Comparison of ENCODE assay signal across 10 cellular contexts in the genomic region with DNA sequence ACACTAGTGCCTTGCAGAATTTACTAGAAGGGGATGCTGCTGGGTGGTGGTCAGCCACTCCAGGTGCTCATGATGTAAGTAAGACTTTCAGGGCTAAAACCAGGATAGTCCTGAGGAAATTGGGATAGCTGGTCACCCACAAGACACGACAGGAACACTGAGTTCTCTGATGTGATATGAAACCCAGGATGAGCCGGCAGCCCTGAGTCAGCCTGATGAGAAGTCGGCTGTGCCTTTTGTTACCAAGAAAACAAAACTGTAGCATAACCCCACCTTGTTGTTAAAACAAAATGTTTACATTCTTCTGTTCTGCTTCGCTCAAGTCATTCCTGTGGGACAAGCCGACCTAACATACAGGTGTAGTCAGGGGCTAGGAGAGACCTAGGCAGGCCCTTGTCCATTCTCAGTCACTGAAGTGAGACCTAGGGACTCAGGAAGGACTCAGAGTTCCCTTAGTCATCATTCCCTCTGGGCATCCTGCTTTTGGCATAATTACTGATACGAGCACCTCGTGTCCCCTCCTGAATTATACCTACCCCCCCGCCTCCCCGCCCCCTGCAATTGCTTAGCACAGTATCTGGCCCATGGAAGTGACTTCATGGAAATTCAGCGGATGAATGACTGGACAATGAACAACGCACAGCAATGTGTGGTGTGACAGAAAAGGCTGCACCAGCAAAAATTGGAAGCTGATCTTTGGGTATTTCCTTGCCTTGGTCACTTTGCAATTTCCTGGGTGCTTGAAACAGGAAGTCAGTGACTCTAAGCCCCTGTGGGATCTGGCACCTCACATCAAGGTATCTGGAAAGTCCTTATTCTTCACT. TPM values are rescaled to one million over a fixed set of nuclear protein-coding genes. Genes with fewer than 3 reads are reported as not detected.
DNase-seq lines count a peak whose midpoint lies in the region; ATAC-seq and TF ChIP-seq lines count a peak whose summit lies in the region.
"Had no signal": no experiment of that assay in that cellular context is flagged by ENCODE, and none has a peak within 500 bp of the region (broad histone marks: within the 10 kb centered on the region; RNA-seq: fewer than 3 reads in every experiment).

No MANE protein-coding gene starts in this region.

- intact Hi-C loops in activated naive CD4-positive, alpha-beta T cell treated with anti-CD3 and anti-CD28 coated beads for 36 hours (cut with micrococcal nuclease): loop anchor here (1.0 to 5.0 kb wide), 5 partner anchors 32 to 537 kb away; a partner anchor contains a TSS

- peaks cover 33% of the 10 kb centered on the region for H3K4me1 Mint-ChIP-seq in activated naive CD4-positive, alpha-beta T cell treated with anti-CD3 and anti-CD28 coated beads for 36 hours (ENCODE audit: low read depth)

- H3K27me3 ChIP-seq in upper lobe of left lung: no peaks in the 10 kb centered on the region

- ATAC-seq in activated naive CD4-positive, alpha-beta T cell treated with anti-CD3 and anti-CD28 coated beads, Interleukin-2, amount 50 U/mL, for 72 hours: peak; percentile 32 to 56
- peak; percentile 52 to 72 for ATAC-seq in upper lobe of left lung (ENCODE audit: low FRiP score in 2 of 2)

- H3K4me3 ChIP-seq in upper lobe of left lung: no peak overlapping the region

- H3K36me3 ChIP-seq in upper lobe of left lung: no peaks in the 10 kb centered on the region

- H3K9me3 Mint-ChIP-seq in activated naive CD4-positive, alpha-beta T cell treated with anti-CD3 and anti-CD28 coated beads for 36 hours: no peaks in the 10 kb centered on the region
- peaks cover 0 to 3% of the 10 kb centered on the region in 2 donors for H3K9me3 Mint-ChIP-seq in activated naive CD4-positive, alpha-beta T cell treated with anti-CD3 and anti-CD28 coated beads, Interleukin-2, amount 50 U/mL, for 72 hours
- H3K9me3 Mint-ChIP-seq: stimulated activated naive B cell treated with anti-CD40 and anti-IgM and Interleukin-4, amounts not matched to agents 10 μg/mL and 1 μg/mL and 100 μg/mL, for 72 hours had no signal

- H3K4me1 ChIP-seq in upper lobe of left lung: peaks cover 21 to 39% (median 28%) of the 10 kb centered on the region in 4 donors

- CTCF ChIA-PET in activated naive CD4-positive, alpha-beta T cell treated with anti-CD3 and anti-CD28 coated beads for 36 hours (lab: Charles Lee): interaction anchor here (0.6 to 6.5 kb wide), 7 partner anchors 9 to 566 kb away, joined by 3 to 49 read pairs (median 5); a partner anchor contains a TSS

- no peaks in the 10 kb centered on the region for H3K36me3 Mint-ChIP-seq in activated naive CD4-positive, alpha-beta T cell treated with anti-CD3 and anti-CD28 coated beads for 36 hours (ENCODE audit: low read depth)
- H3K36me3 Mint-ChIP-seq in activated naive CD4-positive, alpha-beta T cell treated with anti-CD3 and anti-CD28 coated beads, Interleukin-2, amount 50 U/mL, for 72 hours: no peaks in the 10 kb centered on the region
- H3K36me3 Mint-ChIP-seq: stimulated activated naive B cell treated with anti-CD40 and anti-IgM and Interleukin-4, amounts not matched to agents 10 μg/mL and 1 μg/mL and 100 μg/mL, for 72 hours had no signal

- no peak overlapping the region for H3K4me3 Mint-ChIP-seq in activated naive CD4-positive, alpha-beta T cell treated with anti-CD3 and anti-CD28 coated beads for 36 hours
- H3K4me3 Mint-ChIP-seq: stimulated activated naive B cell treated with anti-CD40 and anti-IgM and Interleukin-4, amounts not matched to agents 10 μg/mL and 1 μg/mL and 100 μg/mL, for 72 hours had no signal

- H3K27me3 Mint-ChIP-seq in activated naive CD4-positive, alpha-beta T cell treated with anti-CD3 and anti-CD28 coated beads for 36 hours (ENCODE audit: low read depth): no peaks in the 10 kb centered on the region

- peak; percentile 52 for DNase-seq in activated naive CD4-positive, alpha-beta T cell treated with anti-CD3 and anti-CD28 coated beads for 36 hours
- no peak for DNase-seq in activated naive CD4-positive, alpha-beta T cell treated with anti-CD3 and anti-CD28 coated beads, Interleukin-2, amount 50 U/mL, for 16 hours
- no peak for DNase-seq in activated naive CD4-positive, alpha-beta T cell treated with anti-CD3 and anti-CD28 coated beads, Interleukin-2, amount 50 U/mL, for 72 hours (ENCODE audit: low spot score in 2 of 2)
- peak; percentile 45 for DNase-seq in iris pigment epithelial cell (ENCODE audit: low read depth)
- peak in 1 of 2 donors; percentile 56 for DNase-seq in upper lobe of left lung
- DNase-seq in NCI-H2107 treated with DMSO at 0.1 percent for 48 hours (lab: John Stamatoyannopoulos, UW; ENCODE audit: unreplicated experiment): no peak
- no peak for DNase-seq in GM19238 (ENCODE audit: insufficient read length, low spot score)
- no peak for DNase-seq in COLO668 (lab: John Stamatoyannopoulos, UW; ENCODE audit: unreplicated experiment)
- DNase-seq: stimulated activated naive B cell treated with anti-CD40 and anti-IgM and Interleukin-4, amounts not matched to agents 10 μg/mL and 1 μg/mL and 100 μg/mL, for 72 hours had no signal

- peak overlapping the region; percentile 81 to 88 (median 85) for H3K27ac ChIP-seq in upper lobe of left lung
- H3K27ac ChIP-seq: C4-2B had no signal

- H3K9me3 ChIP-seq in upper lobe of left lung: no peaks in the 10 kb centered on the region

- peak in 1 of 4 donors; percentile 36 for TF ChIP-seq EP300 in upper lobe of left lung (IDR thresholded peaks at IDR 0.05)

- peak overlapping the region; percentile 85 for H3K27ac Mint-ChIP-seq in activated naive CD4-positive, alpha-beta T cell treated with anti-CD3 and anti-CD28 coated beads for 36 hours
- peak overlapping the region; percentile 39 to 84 for H3K27ac Mint-ChIP-seq in activated naive CD4-positive, alpha-beta T cell treated with anti-CD3 and anti-CD28 coated beads, Interleukin-2, amount 50 U/mL, for 72 hours
- H3K27ac Mint-ChIP-seq: stimulated activated naive B cell treated with anti-CD40 and anti-IgM and Interleukin-4, amounts not matched to agents 10 μg/mL and 1 μg/mL and 100 μg/mL, for 72 hours had no signal

- TF ChIP-seq POLR2A in upper lobe of left lung (IDR thresholded peaks at IDR 0.05): peak in 1 of 4 donors; percentile 48

- no peak for TF ChIP-seq CTCF in upper lobe of left lung (IDR thresholded peaks at IDR 0.05)

- WGBS in upper lobe of left lung, 2 donors: 62 to 72% methylated on average over 11 of the region's 11 CpGs

RNA-seq across cellular contexts. Expression of a gene that starts 31.9 kb away (rescaled TPM):
- total RNA-seq in activated naive CD4-positive, alpha-beta T cell treated with anti-CD3 and anti-CD28 coated beads for 36 hours: 1 to 10 TPM; 1.5 to 2.6 TPM
- total RNA-seq in activated naive CD4-positive, alpha-beta T cell treated with anti-CD3 and anti-CD28 coated beads, Interleukin-2, amount 50 U/mL, for 72 hours: 1 to 10 TPM; 1.1 to 1.6 TPM
- total RNA-seq in upper lobe of left lung: 100 to 1,000 TPM in 2 of 6 donors, 10 to 100 TPM in 4; 34.8 to 104 (median 91.2) TPM

Comparison
In these comparisons a context has a peak if more than half of its experiments do, and no peak if none do; other contexts are left out.
1. DNase-seq: peak in activated naive CD4-positive, alpha-beta T cell treated with anti-CD3 and anti-CD28 coated beads for 36 hours (single experiment) and iris pigment epithelial cell (single experiment); none in activated naive CD4-positive, alpha-beta T cell treated with anti-CD3 and anti-CD28 coated beads, Interleukin-2, amount 50 U/mL, for 16 hours (single experiment), activated naive CD4-positive, alpha-beta T cell treated with anti-CD3 and anti-CD28 coated beads, Interleukin-2, amount 50 U/mL, for 72 hours (0 of 2), NCI-H2107 treated with DMSO at 0.1 percent for 48 hours (single experiment), GM19238 (single experiment) and COLO668 (single experiment).
2. RNA of a gene that starts 31.9 kb away (total RNA-seq): 34.8 to 104 TPM in upper lobe of left lung; 1.5 to 2.6 TPM in activated naive CD4-positive, alpha-beta T cell treated with anti-CD3 and anti-CD28 coated beads for 36 hours and 1.1 to 1.6 TPM in activated naive CD4-positive, alpha-beta T cell treated with anti-CD3 and anti-CD28 coated beads, Interleukin-2, amount 50 U/mL, for 72 hours; every median in the first group is over 10 times any median in the second.